In the genomic region with DNA sequence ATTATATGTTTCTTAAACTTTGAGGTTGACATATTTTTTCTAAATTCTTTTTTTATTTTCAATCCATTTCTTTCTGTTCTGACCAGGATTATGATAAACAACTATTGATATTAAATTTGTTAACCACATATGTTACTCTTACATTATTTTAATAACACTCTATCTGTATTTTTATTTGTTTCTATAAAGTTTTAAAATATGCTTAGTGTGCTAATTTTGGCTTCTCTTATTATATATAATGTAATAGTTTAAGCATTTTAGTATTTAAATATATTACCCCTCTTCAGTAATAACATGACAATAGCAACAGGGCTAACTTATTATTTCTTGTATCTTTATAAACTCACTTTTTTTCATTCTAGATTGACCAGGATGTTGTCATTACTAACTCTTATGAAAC, we compare ENCODE assay signal across 29 cellular contexts.
"Had no signal": no experiment of that assay in that cellular context is flagged by ENCODE, and none has a peak within 500 bp of the region (broad histone marks: within the 10 kb centered on the region; RNA-seq: fewer than 3 reads in every experiment).

No MANE protein-coding gene starts in this region.

- DNase-seq: dorsolateral prefrontal cortex; effector CD4-positive, alpha-beta T cell; endodermal cell; erythroblast; esophagus squamous epithelium; foreskin melanocyte; hypothalamus; immature natural killer cell; left cardiac atrium; left lung; mesenchymal stem cell; mucosa of descending colon; naive B cell; sigmoid colon; spleen; stimulated activated CD4-positive, alpha-beta T cell treated with anti-CD3 and anti-CD28 coated beads, Interleukin-4, amount 100 ng/mL, for 4 hours; stimulated activated naive CD8-positive, alpha-beta T cell treated with anti-CD3 and anti-CD28 coated beads, Interleukin-15, Interleukin-2, amounts not matched to agents 100 U/mL and 50 U/mL, for 24 hours; substantia nigra; testis; tibial artery had no signal

- H3K27ac ChIP-seq: dorsolateral prefrontal cortex, esophagus squamous epithelium, left lung, neutrophil, pancreas, right atrium auricular region, sigmoid colon, spleen, testis, tibial artery had no signal

- H3K4me1 ChIP-seq: esophagus squamous epithelium, left lung, pancreas, right atrium auricular region, sigmoid colon, spleen, testis, tibial artery had no signal

- H3K9me3 Mint-ChIP-seq: immature natural killer cell; mesothelial cell of epicardium; naive B cell; natural killer cell treated with Interleukin-12 subunit alpha and Interleukin-12 subunit beta and Interleukin-15 and Interleukin-18, amount 100 ng/mL, for 72 hours; neural crest cell; stimulated activated memory B cell treated with anti-CD40 and anti-IgM and Interleukin-4, amounts not matched to agents 10 μg/mL and 1 μg/mL and 100 μg/mL, for 72 hours; type B pancreatic cell had no signal

- H3K4me1 Mint-ChIP-seq: endodermal cell; immature natural killer cell; mesothelial cell of epicardium; naive B cell; neural crest cell; stimulated activated memory B cell treated with anti-CD40 and anti-IgM and Interleukin-4, amounts not matched to agents 10 μg/mL and 1 μg/mL and 100 μg/mL, for 72 hours had no signal

- H3K4me3 Mint-ChIP-seq: endodermal cell; immature natural killer cell; mesothelial cell of epicardium; naive B cell; natural killer cell treated with Interleukin-12 subunit alpha and Interleukin-12 subunit beta and Interleukin-15 and Interleukin-18, amount 100 ng/mL, for 72 hours; neural crest cell; stimulated activated memory B cell treated with anti-CD40 and anti-IgM and Interleukin-4, amounts not matched to agents 10 μg/mL and 1 μg/mL and 100 μg/mL, for 72 hours; type B pancreatic cell had no signal

- ATAC-seq: left cardiac atrium; left lung; mucosa of descending colon; natural killer cell treated with Interleukin-12 subunit alpha and Interleukin-12 subunit beta and Interleukin-15 and Interleukin-18, amount 100 ng/mL, for 72 hours; pancreas; stimulated activated memory B cell treated with anti-CD40 and anti-IgM and Interleukin-4, amounts not matched to agents 10 μg/mL and 1 μg/mL and 100 μg/mL, for 72 hours; stimulated activated naive CD8-positive, alpha-beta T cell treated with anti-CD3 and anti-CD28 coated beads, Interleukin-15, Interleukin-2, amounts not matched to agents 100 U/mL and 50 U/mL, for 24 hours had no signal

- FAIRE-seq: pancreas had no signal

- H3K9me3 ChIP-seq: esophagus squamous epithelium, left lung, mucosa of descending colon, neutrophil, right atrium auricular region, sigmoid colon, spleen, testis, tibial artery had no signal

- H3K27me3 ChIP-seq: dorsolateral prefrontal cortex, esophagus squamous epithelium, left lung, neutrophil, pancreas, right atrium auricular region, sigmoid colon, spleen, testis, tibial artery had no signal

- H3K4me3 ChIP-seq: dorsolateral prefrontal cortex, esophagus squamous epithelium, left lung, mucosa of descending colon, pancreas, right atrium auricular region, sigmoid colon, spleen, testis, tibial artery had no signal

- H3K27me3 Mint-ChIP-seq: naive B cell; natural killer cell treated with Interleukin-12 subunit alpha and Interleukin-12 subunit beta and Interleukin-15 and Interleukin-18, amount 100 ng/mL, for 72 hours; progenitor cell of endocrine pancreas; stimulated activated memory B cell treated with anti-CD40 and anti-IgM and Interleukin-4, amounts not matched to agents 10 μg/mL and 1 μg/mL and 100 μg/mL, for 72 hours; type B pancreatic cell had no signal

- H3K27ac Mint-ChIP-seq: endodermal cell; mesothelial cell of epicardium; naive B cell; natural killer cell treated with Interleukin-12 subunit alpha and Interleukin-12 subunit beta and Interleukin-15 and Interleukin-18, amount 100 ng/mL, for 72 hours; progenitor cell of endocrine pancreas; stimulated activated memory B cell treated with anti-CD40 and anti-IgM and Interleukin-4, amounts not matched to agents 10 μg/mL and 1 μg/mL and 100 μg/mL, for 72 hours; type B pancreatic cell had no signal
